ENCODE assay signal across 1 cellular context in the genomic region with DNA sequence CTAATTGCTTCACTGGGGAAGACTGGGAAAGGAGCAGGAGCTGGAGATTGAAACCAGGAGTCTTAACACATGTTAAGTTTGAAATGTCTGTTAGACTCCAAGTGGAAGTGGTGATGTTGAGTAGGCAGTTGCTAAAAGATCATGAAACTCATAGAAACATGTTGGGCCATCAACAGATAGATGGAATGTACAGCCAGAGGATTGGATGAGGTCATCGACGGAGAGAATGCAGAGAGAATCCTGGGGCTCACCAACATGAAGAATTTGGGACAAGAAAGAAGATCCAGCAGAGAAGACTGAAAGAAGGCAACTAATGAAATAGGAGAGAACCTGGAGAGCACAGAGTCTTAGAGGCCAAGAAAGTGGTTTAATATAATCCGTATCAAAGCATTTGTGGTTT.
TF ChIP-seq lines count a peak whose summit lies in the region.

No MANE protein-coding gene starts in this region.

TF ChIP-seq in HepG2, 621 proteins besides CTCF, POLR2A, EP300 and RAD21:
- TF ChIP-seq, protein P1, sequence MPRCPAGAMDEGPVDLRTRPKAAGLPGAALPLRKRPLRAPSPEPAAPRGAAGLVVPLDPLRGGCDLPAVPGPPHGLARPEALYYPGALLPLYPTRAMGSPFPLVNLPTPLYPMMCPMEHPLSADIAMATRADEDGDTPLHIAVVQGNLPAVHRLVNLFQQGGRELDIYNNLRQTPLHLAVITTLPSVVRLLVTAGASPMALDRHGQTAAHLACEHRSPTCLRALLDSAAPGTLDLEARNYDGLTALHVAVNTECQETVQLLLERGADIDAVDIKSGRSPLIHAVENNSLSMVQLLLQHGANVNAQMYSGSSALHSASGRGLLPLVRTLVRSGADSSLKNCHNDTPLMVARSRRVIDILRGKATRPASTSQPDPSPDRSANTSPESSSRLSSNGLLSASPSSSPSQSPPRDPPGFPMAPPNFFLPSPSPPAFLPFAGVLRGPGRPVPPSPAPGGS (CRISPR knock-in tag; IDR thresholded peaks at IDR 0.05), result no peak
- peak; percentile 80 for TF ChIP-seq ATF7 (IDR thresholded peaks at IDR 0.05)
- TF ChIP-seq ATF7 (CRISPR knock-in tag; IDR thresholded peaks at IDR 0.05), result no peak
